11 cellular contexts compared by ENCODE assay signal in the genomic region with DNA sequence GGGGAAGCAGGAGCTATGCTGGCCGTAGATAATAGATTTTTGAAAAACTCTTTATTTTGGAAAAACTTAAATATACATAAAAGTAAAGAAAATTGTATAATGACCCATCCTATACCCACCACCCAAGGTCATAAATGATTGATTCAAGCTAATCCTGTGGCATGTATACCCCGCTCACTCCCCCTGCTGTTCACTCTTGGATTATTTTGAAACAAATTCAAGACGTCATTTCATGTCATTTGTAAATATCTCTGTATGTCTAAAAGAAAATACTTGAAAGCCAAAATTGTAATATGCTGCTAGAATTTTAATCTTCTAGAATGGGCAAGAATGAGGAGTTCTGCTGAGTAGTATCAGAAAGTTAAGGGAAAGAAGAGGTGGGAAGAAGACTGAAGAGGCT.
A peak's percentile ranks its signal among the peaks of the same experiment; 100 is the strongest.
DNase-seq lines count a peak whose midpoint lies in the region; FAIRE-seq and TF ChIP-seq lines count a peak whose summit lies in the region.
"Had no signal": no experiment of that assay in that cellular context is flagged by ENCODE, and none has a peak within 500 bp of the region (broad histone marks: within the 10 kb centered on the region; RNA-seq: fewer than 3 reads in every experiment).

No MANE protein-coding gene starts in this region.

- no peaks in the 10 kb centered on the region for H4K20me1 ChIP-seq in keratinocyte (ENCODE audit: control insufficient read depth, extremely low read depth, insufficient read depth, low read length)

- H3K27ac ChIP-seq in HEK293 (ENCODE audit: extremely low read depth, low read depth, low read length) (no peak overlapping the region), ascending aorta (peak overlapping the region; percentile 66 to 73), keratinocyte (ENCODE audit: control insufficient read depth, insufficient read depth, low read length) (no peak overlapping the region), spleen (no peak overlapping the region)
- H3K27ac ChIP-seq: HL-60 had no signal

- H3K9ac ChIP-seq in keratinocyte (ENCODE audit: control insufficient read depth, extremely low read depth, insufficient read depth, low read length), result no peak overlapping the region

- no peak overlapping the region for H2AFZ ChIP-seq in keratinocyte (ENCODE audit: control insufficient read depth, low read length)

- no peak for TF ChIP-seq POLR2A in spleen (IDR thresholded peaks at IDR 0.05)

- no peaks in the 10 kb centered on the region for H3K79me2 ChIP-seq in keratinocyte (ENCODE audit: control insufficient read depth, insufficient read depth, low read length)

- CTCF ChIA-PET in AG04449 (lab: Yijun Ruan, JAX) (interaction anchor here (0.7 to 2.8 kb wide), 11 partner anchors 11 to 567 kb away, joined by 3 to 24 read pairs (median 3); no protein-coding TSS in a partner anchor), HEK293 (lab: Yijun Ruan, JAX) (interaction anchor here (0.6 to 1.9 kb wide), 4 partner anchors 10 to 509 kb away, joined by 3 to 5 read pairs (median 4); no protein-coding TSS in a partner anchor)

- FAIRE-seq in keratinocyte (lab: Jason Lieb, UNC), result no peak

- 36 to 77% (median 53%) methylated on average over 3 of the region's 3 CpGs for WGBS in spleen, 5 donors

- H3K9me1 ChIP-seq in keratinocyte (ENCODE audit: control insufficient read depth, extremely low read depth, insufficient read depth, low read length), result no peaks in the 10 kb centered on the region

- dilution Hi-C loops in keratinocyte (cut with MboI; ENCODE audit: extremely low pct_ligation_motif_present, low sequenced_read_pairs), result no loop called here

- H3K9me3 ChIP-seq in HEK293 (ENCODE audit: control insufficient read depth, insufficient read depth, low read depth, low read length), result no peaks in the 10 kb centered on the region
- H3K9me3 ChIP-seq in ascending aorta, result no peaks in the 10 kb centered on the region
- H3K9me3 ChIP-seq in keratinocyte (ENCODE audit: control insufficient read depth, low read depth, low read length), result no peaks in the 10 kb centered on the region
- H3K9me3 ChIP-seq in spleen, result no peaks in the 10 kb centered on the region

- intact Hi-C loops in ascending aorta (cut with DNase I) (loop anchor here (5.0 kb wide), 1 partner anchor 569 kb away; the partner anchor contains the start of gene PTPRG), spleen (cut with DNase I; ENCODE audit: low total_unique reads) (no loop called here)

- H3K4me1 ChIP-seq in HEK293 (ENCODE audit: control insufficient read depth, insufficient read depth, low read length), result peaks cover 4% of the 10 kb centered on the region; the same call in 1 of the 2 replicates
- peaks cover 4 to 33% of the 10 kb centered on the region in 2 donors for H3K4me1 ChIP-seq in ascending aorta
- peaks cover 9% of the 10 kb centered on the region for H3K4me1 ChIP-seq in keratinocyte (ENCODE audit: control insufficient read depth, extremely low read depth, insufficient read depth, low read length)
- peaks cover 0 to 14% (median 0%) of the 10 kb centered on the region in 6 donors for H3K4me1 ChIP-seq in spleen

- TF ChIP-seq CTCF in AG04449 (IDR thresholded peaks at IDR 0.05; ENCODE audit: insufficient read depth, low read length, missing control alignments) (peak; percentile 13), HEK293 (tag by site-specific recombination; IDR thresholded peaks at IDR 0.05) (no peak), ascending aorta (IDR thresholded peaks at IDR 0.05) (peak in 1 of 3 experiments; percentile 30), keratinocyte (optimal IDR thresholded peaks at IDR 0.05 in 1 of 3, IDR thresholded peaks at IDR 0.05 in 1 of 3, conservative IDR thresholded peaks at IDR 0.05 in 1 of 3; ENCODE audit: extremely low read depth in 1 of 3, insufficient read depth in 2 of 3, low read length in 3 of 3) (peak in 2 of 3 experiments; percentile 18 to 33), spleen (IDR thresholded peaks at IDR 0.05 in 8 of 11, conservative IDR thresholded peaks at IDR 0.05 in 3 of 11) (no peak)

- DNase-seq in AG04449 (ENCODE audit: low read depth, low spot score) (no peak), ascending aorta (ENCODE audit: low spot score in 2 of 2) (no peak), keratinocyte (ENCODE audit: low read depth, low spot score) (no peak), T-helper 9 cell (no peak), spleen (no peak), NCI-H510A (lab: John Stamatoyannopoulos, UW) (no peak)
- DNase-seq in stimulated activated CD8-positive, alpha-beta memory T cell treated with anti-CD3 and anti-CD28 coated beads, Interleukin-4, amount 100 ng/mL, for 48 hours, result no peak
- DNase-seq: DMS153, head of caudate nucleus had no signal

- H3K27me3 ChIP-seq in ascending aorta, result no peaks in the 10 kb centered on the region
- H3K27me3 ChIP-seq in keratinocyte (ENCODE audit: control insufficient read depth, extremely low read depth, insufficient read depth, low read length), result no peaks in the 10 kb centered on the region
- peaks cover 0 to 9% (median 0%) of the 10 kb centered on the region in 7 donors for H3K27me3 ChIP-seq in spleen (replicated peaks in 1 of 7)

- H3K4me3 ChIP-seq in AG04449 (ENCODE audit: low read depth, low read length) (no peak overlapping the region), HEK293 (ENCODE audit: low read depth, low read length) (no peak overlapping the region), ascending aorta (no peak overlapping the region), keratinocyte (ENCODE audit: control insufficient read depth in 2 of 3, extremely low read depth in 1 of 3, insufficient read depth in 2 of 3, low read depth in 1 of 3, low read length in 3 of 3) (no peak overlapping the region), spleen (no peak overlapping the region)

- no peak overlapping the region for H3K4me2 ChIP-seq in keratinocyte (ENCODE audit: control insufficient read depth, extremely low read depth, insufficient read depth, low read depth, low read length)

- POLR2A ChIA-PET in AG04449 (lab: Yijun Ruan, JAX), result no interaction called here
- POLR2A ChIA-PET in HEK293 (lab: Yijun Ruan, JAX), result no interaction called here

- no peaks in the 10 kb centered on the region for H3K36me3 ChIP-seq in HEK293 (ENCODE audit: control insufficient read depth in 2 of 2, insufficient read depth in 1 of 2, low read length in 2 of 2)
- no peaks in the 10 kb centered on the region for H3K36me3 ChIP-seq in ascending aorta
- H3K36me3 ChIP-seq in keratinocyte (ENCODE audit: control insufficient read depth in 2 of 2, extremely low read depth in 1 of 2, insufficient read depth in 2 of 2, low read length in 2 of 2), result no peaks in the 10 kb centered on the region
- H3K36me3 ChIP-seq in spleen, result no peaks in the 10 kb centered on the region

TF ChIP-seq in HEK293, 187 proteins besides CTCF, POLR2A, EP300 and RAD21:
- no peak for TF ChIP-seq ZNF692 (tag by site-specific recombination; IDR thresholded peaks at IDR 0.05)
- no peak for TF ChIP-seq ZFP37 (tag by site-specific recombination; IDR thresholded peaks at IDR 0.05)
- TF ChIP-seq ZNF660 (tag by site-specific recombination; IDR thresholded peaks at IDR 0.05), result peak; percentile 65
- TF ChIP-seq SP7 (tag by site-specific recombination; IDR thresholded peaks at IDR 0.05), result no peak
- TF ChIP-seq ZNF148 (tag by site-specific recombination; IDR thresholded peaks at IDR 0.05; ENCODE audit: borderline replicate concordance), result no peak
- TF ChIP-seq ZNF654 (tag by site-specific recombination; IDR thresholded peaks at IDR 0.05; ENCODE audit: low read depth), result peak; percentile 61
- TF ChIP-seq ZNF302 (tag by site-specific recombination; IDR thresholded peaks at IDR 0.05; ENCODE audit: low read depth), result no peak
- TF ChIP-seq ZNF19 (tag by site-specific recombination; IDR thresholded peaks at IDR 0.05; ENCODE audit: low read depth), result no peak

Comparison
In these comparisons a context has a peak if more than half of its experiments do, and no peak if none do; other contexts are left out.
1. CTCF ChIP-seq: peak in AG04449 (single experiment) and keratinocyte (2 of 3); none in HEK293 (single experiment) and spleen (0 of 11).
2. H3K27ac ChIP-seq: peak in ascending aorta (2 of 2); none in HEK293 (single experiment), keratinocyte (single experiment) and spleen (0 of 8).